ENCODE assay signal across 20 cellular contexts in genomic region chr7:54831046-54831643, GRCh38.
DNase-seq lines count a peak whose midpoint lies in the region; ATAC-seq, FAIRE-seq and TF ChIP-seq lines count a peak whose summit lies in the region.
"Had no signal": no experiment of that assay in that cellular context is flagged by ENCODE, and none has a peak within 500 bp of the region (broad histone marks: within the 10 kb centered on the region; RNA-seq: fewer than 3 reads in every experiment).

No MANE protein-coding gene starts in this region.

- 0 out of 2 replicates have a peak overlapping the region, but pooled peaks have one; percentile 5 for H3K23ac ChIP-seq in IMR-90 (ENCODE audit: low read depth, low read length)

- TF ChIP-seq POLR2A in IMR-90 (IDR thresholded peaks at IDR 0.05; ENCODE audit: low read depth, low read length): no peak
- TF ChIP-seq POLR2A in lower leg skin (IDR thresholded peaks at IDR 0.05): no peak

- H3K27me3 ChIP-seq in AG04450 (ENCODE audit: control insufficient read depth, insufficient read depth, low read length) (no peaks in the 10 kb centered on the region), IMR-90 (ENCODE audit: control insufficient read depth, insufficient read depth, low read length) (no peaks in the 10 kb centered on the region), adipocyte (replicated peaks; ENCODE audit: control insufficient read depth, insufficient read depth, low read length) (no peaks in the 10 kb centered on the region), keratinocyte (ENCODE audit: control insufficient read depth, extremely low read depth, insufficient read depth, low read length) (no peaks in the 10 kb centered on the region), small intestine (ENCODE audit: control insufficient read depth in 2 of 2, insufficient read depth in 2 of 2, low read length in 2 of 2) (no peaks in the 10 kb centered on the region)
- H3K27me3 ChIP-seq: brain microvascular endothelial cell, vagina had no signal

- POLR2A ChIA-PET in AG04450 (lab: Yijun Ruan, JAX) (interaction anchor here (0.6 kb wide), 1 partner anchor 18 kb away, joined by 3 read pairs; no protein-coding TSS in a partner anchor), IMR-90 (lab: Charles Lee; ENCODE audit: unreplicated experiment) (no interaction called here)

- DNase-seq in AG04450 (ENCODE audit: low read depth, low spot score) (no peak), IMR-90 (peak; percentile 54), adipocyte (ENCODE audit: low read depth) (peak; percentile 30), keratinocyte (ENCODE audit: low read depth, low spot score) (peak; percentile 73), NCI-H187 (lab: John Stamatoyannopoulos, UW) (no peak), small intestine (no peak), lower leg skin (ENCODE audit: low spot score in 2 of 2) (no peak)
- DNase-seq: activated CD4-positive, alpha-beta T cell treated with anti-CD3 and anti-CD28 coated beads, Interleukin-2, amount 10 ng/mL, durations not matched to agents 7 days and 5 days; activated CD8-positive, alpha-beta memory T cell treated with anti-CD3 and anti-CD28 coated beads, Interleukin-2, amount 50 U/mL, for 4 hours; activated naive CD8-positive, alpha-beta T cell treated with anti-CD3 and anti-CD28 coated beads, Interleukin-2, amount 10 ng/mL, durations not matched to agents 7 days and 5 days; brain microvascular endothelial cell; cortex of kidney; NCI-H2107; NCI-H526 treated with DMSO at 0.1 percent for 48 hours; occipital lobe; stimulated activated CD4-positive, alpha-beta T cell treated with anti-CD3 and anti-CD28 coated beads, Interleukin-15, amount 100 ng/mL, for 24 hours had no signal

- peak overlapping the region; percentile 66 for H2BK120ac ChIP-seq in IMR-90 (ENCODE audit: low read depth, low read length)

- no peaks in the 10 kb centered on the region for H3K79me1 ChIP-seq in IMR-90 (ENCODE audit: low read depth in 1 of 2, low read length in 2 of 2)

- H2AK5ac ChIP-seq in IMR-90 (ENCODE audit: low read depth, low read length): peak overlapping the region; percentile 5; the same call in 1 of the 2 replicates

- CTCF ChIA-PET in AG04450 (lab: Charles Lee): interaction anchor here (0.7 to 1.3 kb wide), 5 partner anchors 10 to 424 kb away, joined by 3 to 6 read pairs (median 4); no protein-coding TSS in a partner anchor
- CTCF ChIA-PET in IMR-90 (lab: Yijun Ruan, JAX): interaction anchor here (0.6 kb wide), 1 partner anchor 455 kb away, joined by 10 read pairs; no protein-coding TSS in a partner anchor

- H3K27ac ChIP-seq in AG04450 (ENCODE audit: low read depth, low read length): peak overlapping the region; percentile 60
- H3K27ac ChIP-seq in IMR-90 (ENCODE audit: insufficient read depth, low read length): no peak overlapping the region
- peak overlapping the region; percentile 97 for H3K27ac ChIP-seq in keratinocyte (ENCODE audit: control insufficient read depth, insufficient read depth, low read length)
- H3K27ac ChIP-seq in small intestine (ENCODE audit: low read depth in 1 of 2, low read length in 1 of 2): no peak overlapping the region
- H3K27ac ChIP-seq: brain microvascular endothelial cell, C4-2B, vagina had no signal

- H4K20me1 ChIP-seq in IMR-90 (ENCODE audit: insufficient read depth, low read length): no peaks in the 10 kb centered on the region
- H4K20me1 ChIP-seq in keratinocyte (ENCODE audit: control insufficient read depth, extremely low read depth, insufficient read depth, low read length): no peaks in the 10 kb centered on the region

- BruUV-seq in IMR-90 (replicated peaks; lab: Mats Ljungman, UMichigan): no TSS peak

- H3K36me3 ChIP-seq in IMR-90 (ENCODE audit: control insufficient read depth, insufficient read depth, low read length) (no peaks in the 10 kb centered on the region), adipocyte (ENCODE audit: control insufficient read depth, insufficient read depth, low read length, severe bottlenecking) (no peaks in the 10 kb centered on the region), keratinocyte (ENCODE audit: control insufficient read depth in 2 of 2, extremely low read depth in 1 of 2, insufficient read depth in 2 of 2, low read length in 2 of 2) (no peaks in the 10 kb centered on the region), small intestine (ENCODE audit: control insufficient read depth in 2 of 2, insufficient read depth in 2 of 2, low read length in 2 of 2) (no peaks in the 10 kb centered on the region)
- H3K36me3 ChIP-seq: brain microvascular endothelial cell, vagina had no signal

- no peak overlapping the region for H3K9ac ChIP-seq in IMR-90 (ENCODE audit: low read depth, low read length)
- no peak overlapping the region for H3K9ac ChIP-seq in adipocyte (ENCODE audit: low read length)
- H3K9ac ChIP-seq in keratinocyte (ENCODE audit: control insufficient read depth, extremely low read depth, insufficient read depth, low read length): peak overlapping the region; percentile 68

- H3K9me3 ChIP-seq in AG04450 (ENCODE audit: control insufficient read depth, insufficient read depth, low read length) (peaks cover 4% of the 10 kb centered on the region; the same call in 1 of the 2 replicates), IMR-90 (ENCODE audit: control insufficient read depth, insufficient read depth, low read length) (peaks cover 4% of the 10 kb centered on the region; the same call in 1 of the 2 replicates), adipocyte (ENCODE audit: control insufficient read depth, low read length) (peaks cover 5% of the 10 kb centered on the region), keratinocyte (ENCODE audit: control insufficient read depth, low read depth, low read length) (peaks cover 8% of the 10 kb centered on the region), small intestine (ENCODE audit: control insufficient read depth, low read depth) (no peaks in the 10 kb centered on the region)
- H3K9me3 ChIP-seq: vagina had no signal

- H3K4me2 ChIP-seq in IMR-90 (ENCODE audit: low read depth, low read length) (peak overlapping the region; percentile 50; the same call in 1 of the 2 replicates), keratinocyte (ENCODE audit: control insufficient read depth, extremely low read depth, insufficient read depth, low read depth, low read length) (peak overlapping the region; percentile 93)

- no peak overlapping the region for H2AFZ ChIP-seq in IMR-90 (replicated peaks; ENCODE audit: low read length, poor library complexity)
- no peak overlapping the region for H2AFZ ChIP-seq in keratinocyte (ENCODE audit: control insufficient read depth, low read length)

- no peak overlapping the region for H2AK9ac ChIP-seq in IMR-90 (replicated peaks; ENCODE audit: low read depth, low read length, poor library complexity)

- H3K4me1 ChIP-seq in IMR-90 (ENCODE audit: control insufficient read depth, insufficient read depth, low read length) (peaks cover 5% of the 10 kb centered on the region), adipocyte (ENCODE audit: control insufficient read depth, insufficient read depth, low read length) (no peaks in the 10 kb centered on the region), keratinocyte (ENCODE audit: control insufficient read depth, extremely low read depth, insufficient read depth, low read length) (peaks cover 30% of the 10 kb centered on the region), small intestine (ENCODE audit: control insufficient read depth in 2 of 2, insufficient read depth in 1 of 2, low read depth in 1 of 2, low read length in 1 of 2) (no peaks in the 10 kb centered on the region)
- H3K4me1 ChIP-seq: vagina had no signal

- in situ Hi-C loops in IMR-90 (cut with MboI; ENCODE audit: low sequenced_read_pairs): no loop called here

- H3K18ac ChIP-seq in IMR-90 (ENCODE audit: low read depth, low read length): peak overlapping the region; percentile 87; the same call in 1 of the 2 replicates

- H4K91ac ChIP-seq in IMR-90 (ENCODE audit: insufficient read depth, low read depth, low read length): 0 out of 2 replicates have a peak overlapping the region, but pooled peaks have one; percentile 6

- H4K8ac ChIP-seq in IMR-90 (ENCODE audit: low read depth in 2 of 2, low read length in 2 of 2): peak overlapping the region in 1 of 2 experiments; percentile 58; a peak in 1 of 4 replicates

- TF ChIP-seq RAD21 in IMR-90 (IDR thresholded peaks at IDR 0.05; ENCODE audit: low read length): no peak

- no peaks in the 10 kb centered on the region for H3K79me2 ChIP-seq in keratinocyte (ENCODE audit: control insufficient read depth, insufficient read depth, low read length)

- FAIRE-seq in keratinocyte (lab: Jason Lieb, UNC): peak; percentile 85
- no peak for FAIRE-seq in small intestine (lab: Jason Lieb, UNC)
- FAIRE-seq: islet of Langerhans had no signal

- H3K9me1 ChIP-seq in IMR-90 (ENCODE audit: insufficient read depth, low read length) (peaks cover 5% of the 10 kb centered on the region; the same call in 1 of the 2 replicates), keratinocyte (ENCODE audit: control insufficient read depth, extremely low read depth, insufficient read depth, low read length) (no peaks in the 10 kb centered on the region)

- H3K4me3 ChIP-seq in AG04450 (ENCODE audit: low read depth, low read length) (no peak overlapping the region), IMR-90 (ENCODE audit: insufficient read depth, low read depth, low read length) (no peak overlapping the region), adipocyte (ENCODE audit: low read length) (no peak overlapping the region), keratinocyte (ENCODE audit: control insufficient read depth in 2 of 3, extremely low read depth in 1 of 3, insufficient read depth in 2 of 3, low read depth in 1 of 3, low read length in 3 of 3) (peak overlapping the region; percentile 0 to 68 (median 48)), small intestine (ENCODE audit: low read depth in 1 of 2, low read length in 2 of 2) (no peak overlapping the region), lower leg skin (ENCODE audit: low read depth, poor library complexity, severe bottlenecking) (no peak overlapping the region)
- H3K4me3 ChIP-seq: vagina had no signal

- peak overlapping the region; percentile 56; the same call in 1 of the 2 replicates for H3K4ac ChIP-seq in IMR-90 (ENCODE audit: low read depth, low read length)

- H3K14ac ChIP-seq in IMR-90 (replicated peaks; ENCODE audit: low read depth, low read length): 0 out of 2 replicates have a peak overlapping the region, but pooled peaks have one; percentile 45

- intact Hi-C loops in IMR-90 (cut with micrococcal nuclease) (no loop called here), lower leg skin (cut with DNase I; ENCODE audit: low total_unique reads) (no loop called here)

- WGBS in IMR-90 (ENCODE audit: extremely low coverage in 2 of 2, insufficient read length in 1 of 2), 2 experiments: no CpG with 5 or more reads among the region's 4 CpGs
- 56 to 76% (median 60%) methylated on average over 4 of the region's 4 CpGs for WGBS in small intestine, 3 donors
- WGBS in lower leg skin, 2 donors: 63 to 69% methylated on average over 4 of the region's 4 CpGs

- ATAC-seq in IMR-90 (ENCODE audit: low read depth): peak; percentile 79
- ATAC-seq in GM19467 (IDR thresholded peaks at IDR 0.05; ENCODE audit: unreplicated experiment): no peak

- H2BK20ac ChIP-seq in IMR-90 (ENCODE audit: low read depth, low read length): peak overlapping the region; percentile 10

- peak overlapping the region; percentile 48; the same call in 1 of the 3 replicates for H2BK15ac ChIP-seq in IMR-90 (ENCODE audit: low read depth, low read length)

- TF ChIP-seq CTCF in AG04450 (IDR thresholded peaks at IDR 0.05; ENCODE audit: low read depth, low read length) (no peak), IMR-90 (conservative IDR thresholded peaks at IDR 0.05; ENCODE audit: low read depth, low read length) (no peak), keratinocyte (optimal IDR thresholded peaks at IDR 0.05 in 1 of 3, IDR thresholded peaks at IDR 0.05 in 1 of 3, conservative IDR thresholded peaks at IDR 0.05 in 1 of 3; ENCODE audit: extremely low read depth in 1 of 3, insufficient read depth in 2 of 3, low read length in 3 of 3) (no peak), lower leg skin (IDR thresholded peaks at IDR 0.05) (no peak)

- peak overlapping the region; percentile 51; the same call in 1 of the 2 replicates for H3K56ac ChIP-seq in IMR-90 (ENCODE audit: extremely low read depth, insufficient read depth, low read length)

- H2BK5ac ChIP-seq in IMR-90 (ENCODE audit: low read depth, low read length, poor library complexity, severe bottlenecking): peak overlapping the region; percentile 6

- dilution Hi-C loops in IMR-90 (cut with HindIII; ENCODE audit: low sequenced_read_pairs, unreplicated experiment): no loop called here
- dilution Hi-C loops in keratinocyte (cut with MboI; ENCODE audit: extremely low pct_ligation_motif_present, low sequenced_read_pairs): no loop called here

- H4K5ac ChIP-seq in IMR-90 (ENCODE audit: low read depth, low read length): no peak overlapping the region

Comparison
In these comparisons a context has a peak if more than half of its experiments do, and no peak if none do; other contexts are left out.
1. DNase-seq: peak in IMR-90 (single experiment), adipocyte (single experiment) and keratinocyte (single experiment); none in AG04450 (single experiment), NCI-H187 (0 of 2), small intestine (single experiment) and lower leg skin (0 of 2).
2. H3K27ac ChIP-seq: peak in AG04450 (single experiment) and keratinocyte (single experiment); none in IMR-90 (single experiment) and small intestine (0 of 2).
3. H3K4me3 ChIP-seq: peak in keratinocyte (3 of 3); none in AG04450 (single experiment), IMR-90 (single experiment), adipocyte (single experiment), small intestine (0 of 2) and lower leg skin (single experiment).